In the genomic region with DNA sequence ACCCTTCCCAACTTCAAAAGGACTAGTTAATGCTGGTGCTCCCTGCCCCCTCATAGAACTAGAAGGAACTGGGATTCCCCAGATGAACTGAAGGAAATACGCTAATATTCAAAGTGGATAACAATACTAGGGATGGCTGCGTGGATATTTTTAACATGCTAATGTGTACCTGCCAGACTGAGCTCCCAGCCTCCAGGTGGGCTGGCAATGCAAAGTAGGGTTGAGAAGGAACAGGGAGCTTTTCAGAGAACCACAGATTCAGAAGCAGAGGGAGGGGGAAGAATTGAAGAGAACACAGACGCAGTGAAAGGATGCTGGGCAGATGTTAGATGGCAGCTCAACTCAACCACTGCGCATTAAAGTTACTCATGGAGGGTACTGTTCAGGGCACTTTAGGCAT, we compare ENCODE assay signal across 22 cellular contexts.
DNase-seq lines count a peak whose midpoint lies in the region; ATAC-seq and TF ChIP-seq lines count a peak whose summit lies in the region.
"Had no signal": no experiment of that assay in that cellular context is flagged by ENCODE, and none has a peak within 500 bp of the region (broad histone marks: within the 10 kb centered on the region; RNA-seq: fewer than 3 reads in every experiment).

No MANE protein-coding gene starts in this region.

- H3K27ac ChIP-seq in dorsolateral prefrontal cortex: peak overlapping the region in 43 of 59 donors; percentile 0 to 83 (median 46)
- H3K27ac ChIP-seq: BLaER1 had no signal

- ATAC-seq in GM21723 (IDR thresholded peaks at IDR 0.05; ENCODE audit: unreplicated experiment) (no peak), GM21717 (IDR thresholded peaks at IDR 0.05; ENCODE audit: unreplicated experiment) (no peak)
- ATAC-seq: GM12878 had no signal

- intact Hi-C loops in dorsolateral prefrontal cortex (cut with DNase I) (loop anchor here in 1 of 2 donors (10.0 kb wide), 1 partner anchor 1330 kb away; no protein-coding TSS in a partner anchor), head of caudate nucleus (cut with DNase I) (no loop called here)

- H3K27me3 ChIP-seq in dorsolateral prefrontal cortex: no peaks in the 10 kb centered on the region
- H3K27me3 ChIP-seq: BE2C, BLaER1 had no signal

- H3K4me3 ChIP-seq in dorsolateral prefrontal cortex: no peak overlapping the region
- H3K4me3 ChIP-seq: BLaER1, GM12878 had no signal

- DNase-seq in dorsolateral prefrontal cortex (no peak), head of caudate nucleus (peak in 27 of 42 donors; percentile 10 to 65 (median 37)), putamen (ENCODE audit: low spot score) (peak; percentile 26)
- DNase-seq: 8988T; ACHN; BE2C; C1 segment of cervical spinal cord; CD4-positive, alpha-beta memory T cell; CD4-positive, CD25-positive, alpha-beta regulatory T cell; CD8-positive, alpha-beta memory T cell; COR-L47; DMS 273 treated with DMSO at 0.1 percent for 48 hours; DMS153; DMS53; DMS79; DND-41; EL; GDM1 had no signal

- TF ChIP-seq CTCF in dorsolateral prefrontal cortex (IDR thresholded peaks at IDR 0.05 in 54 of 56, conservative IDR thresholded peaks at IDR 0.05 in 2 of 56; ENCODE audit: low read depth in 1 of 56, partially characterized antibody in 56 of 56): no peak

Comparison
In these comparisons a context has a peak if more than half of its experiments do, and no peak if none do; other contexts are left out.
1. DNase-seq: peak in head of caudate nucleus (27 of 42) and putamen (single experiment); none in dorsolateral prefrontal cortex (0 of 10).